In genomic region chr11:94493443-94494199, GRCh38 we compare ENCODE assay signal across 1 cellular context.
A peak's percentile ranks its signal among the peaks of the same experiment; 100 is the strongest.
TF ChIP-seq lines count a peak whose summit lies in the region.

ANKRD49 (plus strand) TSS chr11:94493984; CDS start chr11:94496694, 2,710 bp downstream.
MRE11 (minus strand) TSS chr11:94493844; CDS start chr11:94492801, 1,043 bp downstream.

TF ChIP-seq in HepG2, 621 proteins besides CTCF, POLR2A, EP300 and RAD21 (continued from another document and continues in another):
- TF ChIP-seq NFAT5 (CRISPR knock-in tag; IDR thresholded peaks at IDR 0.05) = no peak
- 0 out of 2 replicates have a peak, but pooled peaks have one; percentile 8 for TF ChIP-seq TFE3 (CRISPR knock-in tag; IDR thresholded peaks at IDR 0.05)
- 0 out of 2 replicates have a peak, but pooled peaks have one; percentile 30 for TF ChIP-seq FOXJ3 (CRISPR knock-in tag; IDR thresholded peaks at IDR 0.05; ENCODE audit: borderline replicate concordance)
- TF ChIP-seq ZNF766 (CRISPR knock-in tag; IDR thresholded peaks at IDR 0.05; ENCODE audit: borderline replicate concordance) = 0 out of 2 replicates have a peak, but pooled peaks have one; percentile 83
- TF ChIP-seq ZNF24 (IDR thresholded peaks at IDR 0.05) = no peak
- no peak for TF ChIP-seq ZKSCAN1 (IDR thresholded peaks at IDR 0.05; ENCODE audit: low read length)
- peak; percentile 65; the same call in 1 of the 2 replicates for TF ChIP-seq SMAD3 (CRISPR knock-in tag; IDR thresholded peaks at IDR 0.05)
- 0 out of 2 replicates have a peak, but pooled peaks have one; percentile 26 for TF ChIP-seq MYPOP (CRISPR knock-in tag; IDR thresholded peaks at IDR 0.05)
- peak; percentile 45; the same call in 1 of the 2 replicates for TF ChIP-seq TIGD3 (CRISPR knock-in tag; IDR thresholded peaks at IDR 0.05; ENCODE audit: borderline replicate concordance)
- no peak for TF ChIP-seq ZFP62 (CRISPR knock-in tag; IDR thresholded peaks at IDR 0.05)
- peak; percentile 55; the same call in 1 of the 2 replicates for TF ChIP-seq ARNT2 (CRISPR knock-in tag; IDR thresholded peaks at IDR 0.05; ENCODE audit: low read depth)
- TF ChIP-seq ZNF567 (CRISPR knock-in tag; IDR thresholded peaks at IDR 0.05; ENCODE audit: borderline replicate concordance) = peak; percentile 36; the same call in 1 of the 2 replicates
- TF ChIP-seq ZNF598 (CRISPR knock-in tag; IDR thresholded peaks at IDR 0.05; ENCODE audit: borderline replicate concordance) = peak; percentile 77; the same call in 1 of the 2 replicates
- peak; percentile 66; the same call in 1 of the 2 replicates for TF ChIP-seq ELF4 (CRISPR knock-in tag; IDR thresholded peaks at IDR 0.05; ENCODE audit: borderline replicate concordance)
- no peak for TF ChIP-seq ZNF513 (CRISPR knock-in tag; conservative IDR thresholded peaks at IDR 0.05)
- TF ChIP-seq E2F5 (CRISPR knock-in tag; conservative IDR thresholded peaks at IDR 0.05) = 0 out of 2 replicates have a peak, but pooled peaks have one; percentile 25
- peak; percentile 68 for TF ChIP-seq CREB1 (IDR thresholded peaks at IDR 0.05)
- peak; percentile 74 for TF ChIP-seq CREB1 (CRISPR knock-in tag; IDR thresholded peaks at IDR 0.05)
- TF ChIP-seq KDM5B (CRISPR knock-in tag; IDR thresholded peaks at IDR 0.05; ENCODE audit: borderline replicate concordance) = peak; percentile 68
- peak; percentile 48 to 61; a peak in 3 of 4 replicates for TF ChIP-seq HMGXB4 (CRISPR knock-in tag; IDR thresholded peaks at IDR 0.05; ENCODE audit: borderline replicate concordance in 1 of 2, low read depth in 1 of 2)
- no peak for TF ChIP-seq U2AF1 (optimal IDR thresholded peaks at IDR 0.05; ENCODE audit: low read depth, low read length)
- no peak for TF ChIP-seq MEIS2 (CRISPR knock-in tag; IDR thresholded peaks at IDR 0.05)
- no peak for TF ChIP-seq ZNF678 (CRISPR knock-in tag; IDR thresholded peaks at IDR 0.05)
- TF ChIP-seq ZNF713 (CRISPR knock-in tag; IDR thresholded peaks at IDR 0.05) = no peak
- TF ChIP-seq SRF (IDR thresholded peaks at IDR 0.05; ENCODE audit: low read depth, low read length) = no peak
- TF ChIP-seq ZNF580 (CRISPR knock-in tag; IDR thresholded peaks at IDR 0.05; ENCODE audit: borderline replicate concordance, low read depth) = 0 out of 2 replicates have a peak, but pooled peaks have one; percentile 45
- TF ChIP-seq CREM (IDR thresholded peaks at IDR 0.05) = peak; percentile 71
- no peak for TF ChIP-seq CREM (CRISPR knock-in tag; IDR thresholded peaks at IDR 0.05)
- no peak for TF ChIP-seq SKIL (CRISPR knock-in tag; IDR thresholded peaks at IDR 0.05; ENCODE audit: borderline replicate concordance)
- TF ChIP-seq ZNF501 (CRISPR knock-in tag; IDR thresholded peaks at IDR 0.05) = peak; percentile 84
- TF ChIP-seq PHF20 (CRISPR knock-in tag; IDR thresholded peaks at IDR 0.05) = peak; percentile 87
- no peak for TF ChIP-seq STAT6 (CRISPR knock-in tag; IDR thresholded peaks at IDR 0.05; ENCODE audit: borderline replicate concordance)
- TF ChIP-seq E2F1 (CRISPR knock-in tag; IDR thresholded peaks at IDR 0.05) = peak; percentile 84
- peak; percentile 93 for TF ChIP-seq YEATS2 (CRISPR knock-in tag; IDR thresholded peaks at IDR 0.05; ENCODE audit: borderline replicate concordance)
- TF ChIP-seq GLI4 (CRISPR knock-in tag; IDR thresholded peaks at IDR 0.05; ENCODE audit: borderline replicate concordance) = 0 out of 2 replicates have a peak, but pooled peaks have one; percentile 67
- no peak for TF ChIP-seq FOSL1 (CRISPR knock-in tag; IDR thresholded peaks at IDR 0.05; ENCODE audit: borderline replicate concordance)
- TF ChIP-seq ZNF879 (CRISPR knock-in tag; IDR thresholded peaks at IDR 0.05) = no peak
- TF ChIP-seq CBFB (CRISPR knock-in tag; IDR thresholded peaks at IDR 0.05) = no peak
- peak; percentile 60; the same call in 1 of the 2 replicates for TF ChIP-seq ZNF607 (CRISPR knock-in tag; IDR thresholded peaks at IDR 0.05; ENCODE audit: borderline replicate concordance)
